ENCODE assay signal across 32 cellular contexts in the genomic region with DNA sequence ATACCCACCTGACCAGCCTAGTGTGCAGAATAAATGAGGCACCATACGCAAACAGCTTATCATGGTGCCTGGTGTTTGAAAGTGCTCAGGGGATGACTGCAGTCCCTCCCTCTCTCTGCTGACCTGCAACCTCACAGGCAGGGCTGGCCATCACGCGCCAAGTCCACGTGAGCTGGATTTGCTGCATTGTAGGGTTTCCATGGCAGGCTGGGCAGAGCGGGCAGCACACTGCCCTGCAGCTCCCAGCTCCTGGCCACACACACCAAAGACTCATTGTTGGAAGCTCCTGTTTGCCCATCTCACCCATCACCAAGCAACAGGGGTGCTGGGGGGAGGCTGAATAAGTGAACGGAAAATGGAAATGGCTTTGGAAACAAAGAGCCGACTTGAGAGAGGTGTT.
DNase-seq lines count a peak whose midpoint lies in the region; ATAC-seq, FAIRE-seq and TF ChIP-seq lines count a peak whose summit lies in the region.
"Had no signal": no experiment of that assay in that cellular context is flagged by ENCODE, and none has a peak within 500 bp of the region (broad histone marks: within the 10 kb centered on the region; RNA-seq: fewer than 3 reads in every experiment).

No MANE protein-coding gene starts in this region.

- H3K27ac ChIP-seq in HepG2 (ENCODE audit: extremely low read length, insufficient read depth, low read length): no peak overlapping the region
- no peak overlapping the region for H3K27ac ChIP-seq in right lobe of liver
- H3K27ac ChIP-seq: BLaER1, gastrocnemius medialis, left lung had no signal

- H3K27me3 ChIP-seq in HepG2 (ENCODE audit: control insufficient read depth in 1 of 2, insufficient read depth in 2 of 2, low read length in 2 of 2): peaks cover 8 to 20% of the 10 kb centered on the region in 2 experiments
- no peaks in the 10 kb centered on the region for H3K27me3 ChIP-seq in right lobe of liver
- H3K27me3 ChIP-seq: BLaER1, gastrocnemius medialis had no signal

- TF ChIP-seq POLR2A in HepG2 (IDR thresholded peaks at IDR 0.05; ENCODE audit: insufficient read depth in 1 of 2, low read depth in 2 of 2, low read length in 2 of 2): no peak
- no peak for TF ChIP-seq POLR2A in right lobe of liver (IDR thresholded peaks at IDR 0.05)

- BruUV-seq in HepG2 (replicated peaks; lab: Mats Ljungman, UMichigan): no TSS peak

- no peaks in the 10 kb centered on the region for H3K36me3 Mint-ChIP-seq in neural crest cell (ENCODE audit: low read depth)
- no peaks in the 10 kb centered on the region for H3K36me3 Mint-ChIP-seq in activated T-helper 17 cell treated with anti-CD3 and anti-CD28 coated beads, Interleukin-2, amount 50 U/mL, for 72 hours (ENCODE audit: low read depth)
- H3K36me3 Mint-ChIP-seq: immature natural killer cell, type B pancreatic cell had no signal

- no peak overlapping the region for H3K4me3 Mint-ChIP-seq in neural crest cell
- H3K4me3 Mint-ChIP-seq in activated T-helper 17 cell treated with anti-CD3 and anti-CD28 coated beads, Interleukin-2, amount 50 U/mL, for 72 hours: no peak overlapping the region
- H3K4me3 Mint-ChIP-seq: activated CD8-positive, alpha-beta T cell treated with anti-CD3 and anti-CD28 coated beads for 36 hours; activated naive CD8-positive, alpha-beta T cell treated with anti-CD3 and anti-CD28 coated beads for 36 hours; immature natural killer cell; T-helper 17 cell; type B pancreatic cell had no signal

- peak overlapping the region; percentile 27; the same call in 1 of the 2 replicates for H3K4me2 ChIP-seq in HepG2 (ENCODE audit: low read depth, low read length)
- H3K4me2 ChIP-seq: BLaER1, SK-N-SH had no signal

- no peak for ATAC-seq in HepG2
- no peak for ATAC-seq in right lobe of liver
- no peak for ATAC-seq in HG02759 (IDR thresholded peaks at IDR 0.05; ENCODE audit: unreplicated experiment)
- ATAC-seq in GM19463 (IDR thresholded peaks at IDR 0.05; ENCODE audit: unreplicated experiment): no peak
- ATAC-seq in activated T-helper 17 cell treated with anti-CD3 and anti-CD28 coated beads, Interleukin-2, amount 50 U/mL, for 72 hours (replicated peaks): no peak
- ATAC-seq: activated CD8-positive, alpha-beta T cell treated with anti-CD3 and anti-CD28 coated beads for 36 hours; gastrocnemius medialis; left lung; T-helper 17 cell had no signal

- peaks cover 7% of the 10 kb centered on the region for H3K4me1 Mint-ChIP-seq in neural crest cell
- no peaks in the 10 kb centered on the region for H3K4me1 Mint-ChIP-seq in activated T-helper 17 cell treated with anti-CD3 and anti-CD28 coated beads, Interleukin-2, amount 50 U/mL, for 72 hours
- H3K4me1 Mint-ChIP-seq: activated naive CD8-positive, alpha-beta T cell treated with anti-CD3 and anti-CD28 coated beads for 36 hours; immature natural killer cell; T-helper 17 cell had no signal

- H3K27ac Mint-ChIP-seq in neural crest cell (ENCODE audit: unreplicated experiment): peak overlapping the region; percentile 57
- H3K27ac Mint-ChIP-seq in activated T-helper 17 cell treated with anti-CD3 and anti-CD28 coated beads, Interleukin-2, amount 50 U/mL, for 72 hours: no peak overlapping the region
- H3K27ac Mint-ChIP-seq: activated CD8-positive, alpha-beta T cell treated with anti-CD3 and anti-CD28 coated beads for 36 hours; activated naive CD8-positive, alpha-beta T cell treated with anti-CD3 and anti-CD28 coated beads for 36 hours; immature natural killer cell; T-helper 17 cell; type B pancreatic cell had no signal

- no peak for FAIRE-seq in HepG2 (lab: Jason Lieb, UNC)
- FAIRE-seq: astrocyte, endometrium, GM19239 had no signal

- no peak overlapping the region for H3K9ac ChIP-seq in HepG2 (ENCODE audit: insufficient read depth, low read depth, low read length)
- H3K9ac ChIP-seq: BLaER1, SK-N-SH had no signal

- no peaks in the 10 kb centered on the region for H3K27me3 Mint-ChIP-seq in neural crest cell (ENCODE audit: low read depth)
- peaks cover 17% of the 10 kb centered on the region for H3K27me3 Mint-ChIP-seq in activated T-helper 17 cell treated with anti-CD3 and anti-CD28 coated beads, Interleukin-2, amount 50 U/mL, for 72 hours

- no peaks in the 10 kb centered on the region for H3K9me3 ChIP-seq in HepG2 (ENCODE audit: low read length)
- H3K9me3 ChIP-seq in right lobe of liver: no peaks in the 10 kb centered on the region
- H3K9me3 ChIP-seq: BLaER1, gastrocnemius medialis, left lung, SK-N-SH had no signal

- H3K4me1 ChIP-seq in HepG2 (ENCODE audit: insufficient read depth, low read length) (peaks cover 46% of the 10 kb centered on the region), right lobe of liver (no peaks in the 10 kb centered on the region)
- H3K4me1 ChIP-seq: BLaER1, gastrocnemius medialis, left lung had no signal

- POLR2A ChIA-PET in HepG2 (lab: Yijun Ruan, JAX): no interaction called here

- TF ChIP-seq CTCF in HepG2 (CRISPR knock-in tag; IDR thresholded peaks at IDR 0.05) (no peak), right lobe of liver (IDR thresholded peaks at IDR 0.05) (no peak), neural crest cell (conservative IDR thresholded peaks at IDR 0.05) (no peak)

- H4K20me1 ChIP-seq in HepG2 (ENCODE audit: insufficient read depth, low read length): no peaks in the 10 kb centered on the region
- H4K20me1 ChIP-seq: BLaER1 had no signal

- H3K79me2 ChIP-seq in HepG2 (ENCODE audit: insufficient read depth, low read length): no peaks in the 10 kb centered on the region

- CTCF ChIA-PET in HepG2 (lab: Yijun Ruan, JAX; ENCODE audit: low intra/inter-chr PET ratio, low total read pairs): no interaction called here

- intact Hi-C loops in HepG2 (cut with micrococcal nuclease; ENCODE audit: unreplicated experiment) (no loop called here), right lobe of liver (cut with DNase I) (no loop called here)

- no peaks in the 10 kb centered on the region for H3K36me3 ChIP-seq in HepG2 (replicated peaks in 1 of 2; ENCODE audit: control insufficient read depth in 1 of 2, insufficient read depth in 2 of 2, low read length in 2 of 2)
- H3K36me3 ChIP-seq in right lobe of liver: no peaks in the 10 kb centered on the region
- H3K36me3 ChIP-seq: BLaER1, gastrocnemius medialis, left lung had no signal

- TF ChIP-seq EP300 in HepG2 (IDR thresholded peaks at IDR 0.05; ENCODE audit: low read depth in 2 of 2, low read length in 2 of 2) (no peak), HepG2 (CRISPR knock-in tag; IDR thresholded peaks at IDR 0.05; ENCODE audit: borderline replicate concordance) (no peak)

- H3K9me3 Mint-ChIP-seq in neural crest cell: peaks cover 4% of the 10 kb centered on the region
- no peaks in the 10 kb centered on the region for H3K9me3 Mint-ChIP-seq in activated T-helper 17 cell treated with anti-CD3 and anti-CD28 coated beads, Interleukin-2, amount 50 U/mL, for 72 hours
- H3K9me3 Mint-ChIP-seq: activated CD8-positive, alpha-beta T cell treated with anti-CD3 and anti-CD28 coated beads for 36 hours; activated naive CD8-positive, alpha-beta T cell treated with anti-CD3 and anti-CD28 coated beads for 36 hours; immature natural killer cell had no signal

- WGBS in HepG2 (ENCODE audit: low lambda C conversion rate): 80% methylated on average over 7 of the region's 7 CpGs
- WGBS in right lobe of liver (ENCODE audit: insufficient coverage, low coverage, low lambda C conversion rate, missing lambda C conversion rate): 78% methylated on average over 4 of the region's 7 CpGs

- H2AFZ ChIP-seq in HepG2 (ENCODE audit: low read length): no peak overlapping the region

- no peak for TF ChIP-seq RAD21 in HepG2 (CRISPR knock-in tag; IDR thresholded peaks at IDR 0.05)

- H3K4me3 ChIP-seq in HepG2 (replicated peaks in 1 of 3; ENCODE audit: insufficient read depth in 1 of 3, low read depth in 2 of 3, low read length in 3 of 3) (no peak overlapping the region), right lobe of liver (no peak overlapping the region)
- H3K4me3 ChIP-seq: BLaER1, gastrocnemius medialis, left lung had no signal

- in situ Hi-C loops in HepG2 (cut with HindIII; ENCODE audit: extremely low pct_ligation_motif_present, low pct_unique_long_range_greater_than_20kb) (no loop called here), SK-MEL-5 (cut with HindIII; ENCODE audit: low pct_unique_long_range_greater_than_20kb, low sequenced_read_pairs) (no loop called here)

- no peak for DNase-seq in HepG2 (ENCODE audit: low spot score)
- DNase-seq in right lobe of liver: no peak
- peak; percentile 34 for DNase-seq in SK-MEL-5 (ENCODE audit: low read depth, low spot score)
- DNase-seq in neural crest cell (ENCODE audit: low read depth, low spot score): no peak
- DNase-seq in activated T-cell treated with anti-CD3 and anti-CD28 coated beads, Interleukin-2, amount 50 U/mL, for 48 hours: no peak
- DNase-seq: ACHN; activated CD4-positive, CD25-positive, alpha-beta regulatory T cell treated with anti-CD3 and anti-CD28 coated beads, Interleukin-2, amount 50 U/mL, for 72 hours; activated CD8-positive, alpha-beta T cell treated with anti-CD3 and anti-CD28 coated beads for 36 hours; activated effector memory CD4-positive, alpha-beta T cell treated with anti-CD3 and anti-CD28 coated beads, Interleukin-2, amount 50 U/mL, for 16 hours; activated naive CD8-positive, alpha-beta T cell treated with anti-CD3 and anti-CD28 coated beads for 36 hours; central memory CD4-positive, alpha-beta T cell; COR-L47; DMS79 treated with DMSO at 0.1 percent for 48 hours; gastrocnemius medialis; H7; immature natural killer cell; left lung; mesendoderm; NCI-H1436; NCI-H2171; NCI-H524 treated with DMSO at 0.1 percent for 48 hours; SK-N-SH; stimulated activated CD4-positive, alpha-beta T cell treated with anti-CD3 and anti-CD28 coated beads, Interleukin-2, amount 100 ng/mL, for 24 hours; T-helper 17 cell had no signal

TF ChIP-seq in HepG2, 621 proteins besides CTCF, POLR2A, EP300 and RAD21 (continues in another document):
- TF ChIP-seq, protein P1, sequence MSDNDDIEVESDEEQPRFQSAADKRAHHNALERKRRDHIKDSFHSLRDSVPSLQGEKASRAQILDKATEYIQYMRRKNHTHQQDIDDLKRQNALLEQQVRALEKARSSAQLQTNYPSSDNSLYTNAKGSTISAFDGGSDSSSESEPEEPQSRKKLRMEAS (IDR thresholded peaks at IDR 0.05): no peak
